Comparison of ENCODE assay signal across 9 cellular contexts in genomic region chr2:30362468-30363081, GRCh38.
DNase-seq lines count a peak whose midpoint lies in the region; ATAC-seq, FAIRE-seq and TF ChIP-seq lines count a peak whose summit lies in the region.
"Had no signal": no experiment of that assay in that cellular context is flagged by ENCODE, and none has a peak within 500 bp of the region (broad histone marks: within the 10 kb centered on the region; RNA-seq: fewer than 3 reads in every experiment).

No MANE protein-coding gene starts in this region.

- no peaks in the 10 kb centered on the region for H3K36me3 Mint-ChIP-seq in naive thymus-derived CD4-positive, alpha-beta T cell

- H3K4me1 ChIP-seq in HEK293 (ENCODE audit: control insufficient read depth, insufficient read depth, low read length) (no peaks in the 10 kb centered on the region), HepG2 (ENCODE audit: insufficient read depth, low read length) (no peaks in the 10 kb centered on the region)
- peaks cover 7 to 37% of the 10 kb centered on the region in 2 donors for H3K4me1 ChIP-seq in naive thymus-derived CD4-positive, alpha-beta T cell (ENCODE audit: control insufficient read depth in 2 of 2, insufficient read depth in 2 of 2, low read length in 2 of 2)

- no peak for TF ChIP-seq RAD21 in HepG2 (CRISPR knock-in tag; IDR thresholded peaks at IDR 0.05)

- CTCF ChIA-PET in AG04449 (lab: Yijun Ruan, JAX) = interaction anchor here (0.7 to 1.4 kb wide), 9 partner anchors 9 to 349 kb away, joined by 3 to 4 read pairs (median 3); no protein-coding TSS in a partner anchor
- CTCF ChIA-PET in HEK293 (lab: Yijun Ruan, JAX) = interaction anchor here (1.1 to 1.5 kb wide), 3 partner anchors 28 to 198 kb away, joined by 4 to 7 read pairs (median 6); no protein-coding TSS in a partner anchor
- CTCF ChIA-PET in naive thymus-derived CD4-positive, alpha-beta T cell (lab: Charles Lee) = interaction anchor here (1.2 to 2.0 kb wide), 2 partner anchors 28 to 154 kb away, joined by 5 to 8 read pairs; no protein-coding TSS in a partner anchor
- CTCF ChIA-PET in HepG2 (lab: Yijun Ruan, JAX; ENCODE audit: low intra/inter-chr PET ratio, low total read pairs) = no interaction called here

- BruUV-seq in HepG2 (replicated peaks; lab: Mats Ljungman, UMichigan) = no TSS peak

- H3K27ac ChIP-seq in HEK293 (ENCODE audit: extremely low read depth, low read depth, low read length) = no peak overlapping the region
- no peak overlapping the region for H3K27ac ChIP-seq in brain microvascular endothelial cell
- H3K27ac ChIP-seq in naive thymus-derived CD4-positive, alpha-beta T cell (ENCODE audit: low read depth, low read length) = peak overlapping the region; percentile 49
- H3K27ac ChIP-seq in HepG2 (ENCODE audit: extremely low read length, insufficient read depth, low read length) = no peak overlapping the region

- H3K4me2 ChIP-seq in HepG2 (ENCODE audit: low read depth, low read length) = no peak overlapping the region

- no peak for FAIRE-seq in HepG2 (lab: Jason Lieb, UNC)

- H3K36me3 ChIP-seq in HEK293 (ENCODE audit: control insufficient read depth in 2 of 2, insufficient read depth in 1 of 2, low read length in 2 of 2) (no peaks in the 10 kb centered on the region), brain microvascular endothelial cell (replicated peaks) (no peaks in the 10 kb centered on the region), HepG2 (replicated peaks in 1 of 2; ENCODE audit: control insufficient read depth in 1 of 2, insufficient read depth in 2 of 2, low read length in 2 of 2) (no peaks in the 10 kb centered on the region)
- no peaks in the 10 kb centered on the region for H3K36me3 ChIP-seq in naive thymus-derived CD4-positive, alpha-beta T cell (ENCODE audit: control insufficient read depth in 2 of 3, insufficient read depth in 3 of 3, low read length in 3 of 3)

- H3K9me3 ChIP-seq in HEK293 (ENCODE audit: control insufficient read depth, insufficient read depth, low read depth, low read length) (no peaks in the 10 kb centered on the region), HepG2 (ENCODE audit: low read length) (no peaks in the 10 kb centered on the region)
- no peaks in the 10 kb centered on the region for H3K9me3 ChIP-seq in naive thymus-derived CD4-positive, alpha-beta T cell (ENCODE audit: control insufficient read depth in 2 of 3, low read length in 3 of 3)

- no peaks in the 10 kb centered on the region for H3K79me2 ChIP-seq in HepG2 (ENCODE audit: insufficient read depth, low read length)

- no peak overlapping the region for H3K9ac ChIP-seq in HepG2 (ENCODE audit: insufficient read depth, low read depth, low read length)

- TF ChIP-seq EP300 in HepG2 (IDR thresholded peaks at IDR 0.05; ENCODE audit: low read depth in 2 of 2, low read length in 2 of 2) (no peak), HepG2 (CRISPR knock-in tag; IDR thresholded peaks at IDR 0.05; ENCODE audit: borderline replicate concordance) (no peak)

- ATAC-seq in naive thymus-derived CD4-positive, alpha-beta T cell = no peak
- no peak for ATAC-seq in HG03457 (IDR thresholded peaks at IDR 0.05; ENCODE audit: unreplicated experiment)
- ATAC-seq in HepG2 = no peak

- peaks cover 36 to 77% (median 59%) of the 10 kb centered on the region in 7 donors for H3K4me1 Mint-ChIP-seq in naive thymus-derived CD4-positive, alpha-beta T cell

- H3K27me3 ChIP-seq in brain microvascular endothelial cell (replicated peaks) (no peaks in the 10 kb centered on the region), HepG2 (ENCODE audit: control insufficient read depth in 1 of 2, insufficient read depth in 2 of 2, low read length in 2 of 2) (peaks cover 2 to 61% of the 10 kb centered on the region in 2 experiments; a peak in 4 of 5 replicates)
- no peaks in the 10 kb centered on the region for H3K27me3 ChIP-seq in naive thymus-derived CD4-positive, alpha-beta T cell (ENCODE audit: control insufficient read depth in 2 of 2, insufficient read depth in 2 of 2, low read length in 2 of 2)

- intact Hi-C loops in naive thymus-derived CD4-positive, alpha-beta T cell (cut with micrococcal nuclease) = no loop called here
- intact Hi-C loops in HepG2 (cut with micrococcal nuclease; ENCODE audit: unreplicated experiment) = no loop called here

- H3K4me3 ChIP-seq in AG04449 (ENCODE audit: low read depth, low read length) = no peak overlapping the region
- H3K4me3 ChIP-seq in HEK293 (ENCODE audit: low read depth, low read length) = no peak overlapping the region
- no peak overlapping the region for H3K4me3 ChIP-seq in brain microvascular endothelial cell (ENCODE audit: low read depth, low read length)
- no peak overlapping the region for H3K4me3 ChIP-seq in naive thymus-derived CD4-positive, alpha-beta T cell (ENCODE audit: low read length)
- H3K4me3 ChIP-seq in HepG2 (replicated peaks in 1 of 3; ENCODE audit: insufficient read depth in 1 of 3, low read depth in 2 of 3, low read length in 3 of 3) = no peak overlapping the region

- H3K9me3 Mint-ChIP-seq in naive thymus-derived CD4-positive, alpha-beta T cell = no peaks in the 10 kb centered on the region

- no peak overlapping the region for H2AFZ ChIP-seq in HepG2 (ENCODE audit: low read length)

- POLR2A ChIA-PET in AG04449 (lab: Yijun Ruan, JAX) (interaction anchor here (0.7 to 2.3 kb wide), 14 partner anchors 9 to 131 kb away, joined by 3 to 12 read pairs (median 4); partner anchors contain the start of gene LBH), HEK293 (lab: Yijun Ruan, JAX) (interaction anchor here (0.7 to 1.7 kb wide), 3 partner anchors 129 to 349 kb away, joined by 3 to 6 read pairs (median 5); no protein-coding TSS in a partner anchor), HepG2 (lab: Yijun Ruan, JAX) (no interaction called here)
- POLR2A ChIA-PET in naive thymus-derived CD4-positive, alpha-beta T cell (lab: Charles Lee) = interaction anchor here (1.0 to 2.7 kb wide), 8 partner anchors 21 to 115 kb away, joined by 3 to 8 read pairs (median 4); no protein-coding TSS in a partner anchor

- TF ChIP-seq CTCF in AG04449 (IDR thresholded peaks at IDR 0.05; ENCODE audit: insufficient read depth, low read length, missing control alignments) = no peak
- no peak for TF ChIP-seq CTCF in HEK293 (tag by site-specific recombination; IDR thresholded peaks at IDR 0.05)
- no peak for TF ChIP-seq CTCF in brain microvascular endothelial cell (IDR thresholded peaks at IDR 0.05; ENCODE audit: low read depth, low read length, missing control alignments)
- TF ChIP-seq CTCF in HepG2 (CRISPR knock-in tag; IDR thresholded peaks at IDR 0.05) = no peak

- peak overlapping the region in 8 of 9 donors; percentile 58 to 92 (median 68) for H3K27ac Mint-ChIP-seq in naive thymus-derived CD4-positive, alpha-beta T cell

- DNase-seq in AG04449 (ENCODE audit: low read depth, low spot score) (peak; percentile 65), brain microvascular endothelial cell (peak; percentile 22), NCI-H1048 (lab: John Stamatoyannopoulos, UW) (no peak), hypothalamus (lab: John Stamatoyannopoulos, UW) (no peak), HepG2 (ENCODE audit: low spot score) (no peak)
- DNase-seq in naive thymus-derived CD4-positive, alpha-beta T cell = no peak
- DNase-seq: stimulated activated CD4-positive, alpha-beta T cell treated with anti-CD3 and anti-CD28 coated beads, Interleukin-4, amount 100 ng/mL, for 24 hours had no signal

- H3K4me3 Mint-ChIP-seq in naive thymus-derived CD4-positive, alpha-beta T cell = peak overlapping the region in 9 of 10 donors; percentile 5 to 62 (median 36)

- in situ Hi-C loops in brain microvascular endothelial cell (cut with HindIII; ENCODE audit: low pct_ligation_motif_present, low sequenced_read_pairs) = no loop called here
- in situ Hi-C loops in HepG2 (cut with HindIII; ENCODE audit: extremely low pct_ligation_motif_present, low pct_unique_long_range_greater_than_20kb) = no loop called here

- 11% methylated on average over 4 of the region's 4 CpGs for WGBS in HepG2 (ENCODE audit: low lambda C conversion rate)

- no peaks in the 10 kb centered on the region for H3K27me3 Mint-ChIP-seq in naive thymus-derived CD4-positive, alpha-beta T cell

- H4K20me1 ChIP-seq in HepG2 (ENCODE audit: insufficient read depth, low read length) = no peaks in the 10 kb centered on the region

- TF ChIP-seq POLR2A in HepG2 (IDR thresholded peaks at IDR 0.05; ENCODE audit: insufficient read depth in 1 of 2, low read depth in 2 of 2, low read length in 2 of 2) = no peak

TF ChIP-seq in HEK293, 187 proteins besides CTCF, POLR2A, EP300 and RAD21 (continues in another document):
- TF ChIP-seq ZNF501 (tag by site-specific recombination; IDR thresholded peaks at IDR 0.05) = no peak

TF ChIP-seq in HepG2, 621 proteins besides CTCF, POLR2A, EP300 and RAD21:
- TF ChIP-seq ZFP37 (CRISPR knock-in tag; IDR thresholded peaks at IDR 0.05; ENCODE audit: borderline replicate concordance) (no peak), CREM (IDR thresholded peaks at IDR 0.05) (no peak), CREM (CRISPR knock-in tag; IDR thresholded peaks at IDR 0.05) (no peak), REL (CRISPR knock-in tag; conservative IDR thresholded peaks at IDR 0.05) (no peak), SALL1 (CRISPR knock-in tag; IDR thresholded peaks at IDR 0.05) (no peak), FIP1L1 (IDR thresholded peaks at IDR 0.05; ENCODE audit: borderline replicate concordance, insufficient read depth, low read depth, low read length) (no peak), ZNF577 (CRISPR knock-in tag; IDR thresholded peaks at IDR 0.05; ENCODE audit: borderline replicate concordance, low read depth) (no peak), ZNF234 (CRISPR knock-in tag; conservative IDR thresholded peaks at IDR 0.05) (no peak), IKZF1 (IDR thresholded peaks at IDR 0.05) (no peak), ZNF598 (CRISPR knock-in tag; IDR thresholded peaks at IDR 0.05; ENCODE audit: borderline replicate concordance) (no peak)
- TF ChIP-seq, protein P1, sequence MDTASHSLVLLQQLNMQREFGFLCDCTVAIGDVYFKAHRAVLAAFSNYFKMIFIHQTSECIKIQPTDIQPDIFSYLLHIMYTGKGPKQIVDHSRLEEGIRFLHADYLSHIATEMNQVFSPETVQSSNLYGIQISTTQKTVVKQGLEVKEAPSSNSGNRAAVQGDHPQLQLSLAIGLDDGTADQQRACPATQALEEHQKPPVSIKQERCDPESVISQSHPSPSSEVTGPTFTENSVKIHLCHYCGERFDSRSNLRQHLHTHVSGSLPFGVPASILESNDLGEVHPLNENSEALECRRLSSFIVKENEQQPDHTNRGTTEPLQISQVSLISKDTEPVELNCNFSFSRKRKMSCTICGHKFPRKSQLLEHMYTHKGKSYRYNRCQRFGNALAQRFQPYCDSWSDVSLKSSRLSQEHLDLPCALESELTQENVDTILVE (CRISPR knock-in tag; IDR thresholded peaks at IDR 0.05) = no peak

Comparison
In these comparisons a context has a peak if more than half of its experiments do, and no peak if none do; other contexts are left out.
1. DNase-seq: peak in AG04449 (single experiment) and brain microvascular endothelial cell (single experiment); none in naive thymus-derived CD4-positive, alpha-beta T cell (0 of 9), NCI-H1048 (single experiment), hypothalamus (0 of 51) and HepG2 (single experiment).